In the genomic region with DNA sequence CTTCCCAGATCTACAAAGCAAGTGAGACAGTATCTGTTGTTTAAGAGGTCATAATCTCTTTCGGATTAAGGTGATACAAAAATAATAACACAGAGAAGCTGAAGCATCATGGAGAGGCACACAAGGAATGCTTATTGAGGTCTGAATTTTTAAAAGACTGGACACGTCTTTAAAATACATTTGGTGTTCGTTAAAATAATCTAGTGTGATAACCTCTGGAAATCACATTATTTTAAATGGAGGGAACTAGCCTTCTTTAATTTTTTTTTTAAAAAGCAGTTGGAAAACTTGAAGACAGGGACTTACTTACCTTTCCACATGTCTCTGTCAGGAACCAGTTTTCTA, we compare ENCODE assay signal across 9 cellular contexts. TPM values are rescaled to one million over a fixed set of nuclear protein-coding genes. Genes with fewer than 3 reads are reported as not detected.
DNase-seq lines count a peak whose midpoint lies in the region; ATAC-seq, FAIRE-seq and TF ChIP-seq lines count a peak whose summit lies in the region.
"Had no signal": no experiment of that assay in that cellular context is flagged by ENCODE, and none has a peak within 500 bp of the region (broad histone marks: within the 10 kb centered on the region; RNA-seq: fewer than 3 reads in every experiment).

No MANE protein-coding gene starts in this region.

- H3K4me1 ChIP-seq in CD4-positive, alpha-beta memory T cell (ENCODE audit: insufficient read depth, low read length), result peaks cover 21% of the 10 kb centered on the region
- H3K4me1 ChIP-seq in NT2/D1 (ENCODE audit: insufficient read depth, insufficient read length) (no peaks in the 10 kb centered on the region), endocrine pancreas (ENCODE audit: control insufficient read depth, insufficient read depth, low read length) (no peaks in the 10 kb centered on the region)

- H3K27ac ChIP-seq in CD4-positive, alpha-beta memory T cell (ENCODE audit: low read depth, low read length), result no peak overlapping the region

- TF ChIP-seq POLR2A in H54 (IDR thresholded peaks at IDR 0.05; ENCODE audit: low read depth, low read length), result no peak

- H3K36me3 ChIP-seq in CD4-positive, alpha-beta memory T cell (ENCODE audit: insufficient read depth, low read length), result no peaks in the 10 kb centered on the region
- no peaks in the 10 kb centered on the region for H3K36me3 ChIP-seq in NT2/D1 (ENCODE audit: insufficient read depth, insufficient read length, low read length)
- H3K36me3 ChIP-seq in endocrine pancreas (ENCODE audit: control insufficient read depth, insufficient read depth, low read length), result no peaks in the 10 kb centered on the region

- ATAC-seq in HG03354 (IDR thresholded peaks at IDR 0.05; ENCODE audit: poor library complexity, severe bottlenecking, unreplicated experiment), result no peak

- H3K27ac Mint-ChIP-seq in CD4-positive, alpha-beta memory T cell, result peak overlapping the region in 1 of 7 donors; percentile 75
- no peak overlapping the region for H3K27ac Mint-ChIP-seq in nephron progenitor cell

- peak overlapping the region; percentile 94 to 98 (median 97) for H3K4me3 Mint-ChIP-seq in CD4-positive, alpha-beta memory T cell
- peak overlapping the region; percentile 99 for H3K4me3 Mint-ChIP-seq in nephron progenitor cell

- no peak for TF ChIP-seq CTCF in nephron progenitor cell (IDR thresholded peaks at IDR 0.05)

- peaks cover 14 to 36% (median 27%) of the 10 kb centered on the region in 4 donors for H3K4me1 Mint-ChIP-seq in CD4-positive, alpha-beta memory T cell
- peaks cover 38% of the 10 kb centered on the region for H3K4me1 Mint-ChIP-seq in nephron progenitor cell

- H3K9me3 ChIP-seq in CD4-positive, alpha-beta memory T cell (ENCODE audit: control insufficient read depth in 1 of 2, low read length in 2 of 2), result no peaks in the 10 kb centered on the region
- no peaks in the 10 kb centered on the region for H3K9me3 ChIP-seq in NT2/D1 (ENCODE audit: insufficient read depth, low read length)
- no peaks in the 10 kb centered on the region for H3K9me3 ChIP-seq in endocrine pancreas (ENCODE audit: control insufficient read depth, low read length)

- DNase-seq in CD4-positive, alpha-beta memory T cell, result no peak
- DNase-seq in NT2/D1 (ENCODE audit: low read depth, low spot score) (no peak), nephron progenitor cell (no peak), H54 (ENCODE audit: insufficient read length, low spot score) (no peak), GDM1 (lab: John Stamatoyannopoulos, UW) (no peak), HuH-7 (ENCODE audit: low spot score) (no peak)

- H3K27me3 ChIP-seq in CD4-positive, alpha-beta memory T cell (ENCODE audit: insufficient read depth, low read length), result no peaks in the 10 kb centered on the region
- peaks cover 45% of the 10 kb centered on the region for H3K27me3 ChIP-seq in NT2/D1 (ENCODE audit: insufficient read depth, insufficient read length)
- no peaks in the 10 kb centered on the region for H3K27me3 ChIP-seq in endocrine pancreas (ENCODE audit: control insufficient read depth, insufficient read depth, low read length)

- CTCF ChIA-PET in CD4-positive, alpha-beta memory T cell (lab: Charles Lee; ENCODE audit: partially characterized antibody), result interaction anchor here (3.0 kb wide), 1 partner anchor 64 kb away, joined by 14 read pairs; no protein-coding TSS in a partner anchor

- POLR2A ChIA-PET in CD4-positive, alpha-beta memory T cell (lab: Charles Lee; ENCODE audit: partially characterized antibody), result interaction anchor here (0.9 to 2.7 kb wide), 2 partner anchors 9 to 248 kb away, joined by 3 to 12 read pairs; a partner anchor contains a TSS

- peaks cover 6 to 10% of the 10 kb centered on the region in 2 donors for H3K27me3 Mint-ChIP-seq in CD4-positive, alpha-beta memory T cell
- H3K27me3 Mint-ChIP-seq in nephron progenitor cell (ENCODE audit: low read depth, poor library complexity), result peaks cover 51% of the 10 kb centered on the region

- intact Hi-C loops in CD4-positive, alpha-beta memory T cell (cut with micrococcal nuclease), result loop anchor here (5.0 to 10.0 kb wide), 3 partner anchors 141 to 796 kb away; a partner anchor contains a TSS

- peaks cover 2 to 16% (median 11%) of the 10 kb centered on the region in 8 donors for H3K9me3 Mint-ChIP-seq in CD4-positive, alpha-beta memory T cell
- peaks cover 32% of the 10 kb centered on the region for H3K9me3 Mint-ChIP-seq in nephron progenitor cell

- no peak overlapping the region for H3K4me3 ChIP-seq in CD4-positive, alpha-beta memory T cell (ENCODE audit: low read length in 2 of 2)
- H3K4me3 ChIP-seq in NT2/D1 (ENCODE audit: insufficient read length, low read depth) (peak overlapping the region; percentile 65), endocrine pancreas (ENCODE audit: control insufficient read depth, insufficient read depth, low read length) (peak overlapping the region; percentile 93)

- FAIRE-seq in H54 (lab: Jason Lieb, UNC), result no peak
- FAIRE-seq: islet of Langerhans had no signal

- H3K9ac ChIP-seq in NT2/D1 (ENCODE audit: insufficient read length, low read depth) (peak overlapping the region; percentile 82), endocrine pancreas (ENCODE audit: control insufficient read depth, insufficient read depth, low read length) (no peak overlapping the region)

- peaks cover 0 to 12% of the 10 kb centered on the region in 2 donors for H3K36me3 Mint-ChIP-seq in CD4-positive, alpha-beta memory T cell
- H3K36me3 Mint-ChIP-seq in nephron progenitor cell (ENCODE audit: low read depth), result peaks cover 15% of the 10 kb centered on the region

RNA-seq across cellular contexts. Expression of a gene that starts 1.9 kb away (rescaled TPM):
- total RNA-seq in CD4-positive, alpha-beta memory T cell, result 1 to 10 TPM; 4.6 to 5.2 TPM
- 1 to 10 TPM; 2.2 to 2.8 TPM for polyA plus RNA-seq in CD4-positive, alpha-beta memory T cell

Comparison
In these comparisons a context has a peak if more than half of its experiments do, and no peak if none do; other contexts are left out.
1. H3K4me3 ChIP-seq: peak in NT2/D1 (single experiment) and endocrine pancreas (single experiment); none in CD4-positive, alpha-beta memory T cell (0 of 2).